9 cellular contexts compared by ENCODE assay signal in genomic region chr2:111116843-111117665, GRCh38. TPM values are rescaled to one million over a fixed set of nuclear protein-coding genes. Genes with fewer than 3 reads are reported as not detected.
DNase-seq lines count a peak whose midpoint lies in the region; ATAC-seq and TF ChIP-seq lines count a peak whose summit lies in the region.
"Had no signal": no experiment of that assay in that cellular context is flagged by ENCODE, and none has a peak within 500 bp of the region (broad histone marks: within the 10 kb centered on the region; RNA-seq: fewer than 3 reads in every experiment).

No MANE protein-coding gene starts in this region.

- H3K27me3 ChIP-seq in SJSA1 (replicated peaks), result peaks cover 14% of the 10 kb centered on the region
- peaks cover 21% of the 10 kb centered on the region for H3K27me3 ChIP-seq in neuron (ENCODE audit: insufficient read depth, low read length)
- no peaks in the 10 kb centered on the region for H3K27me3 ChIP-seq in thoracic aorta (replicated peaks; ENCODE audit: insufficient read depth)

- H3K27ac ChIP-seq in SJSA1, result no peak overlapping the region
- H3K27ac ChIP-seq in thoracic aorta, result no peak overlapping the region
- H3K27ac ChIP-seq: epithelial cell of prostate had no signal

- H3K27ac Mint-ChIP-seq in activated naive CD4-positive, alpha-beta T cell treated with anti-CD3 and anti-CD28 coated beads for 36 hours, result peak overlapping the region; percentile 1

- H3K27me3 Mint-ChIP-seq in activated naive CD4-positive, alpha-beta T cell treated with anti-CD3 and anti-CD28 coated beads for 36 hours (ENCODE audit: low read depth), result peaks cover 44% of the 10 kb centered on the region

- peak; percentile 86 for TF ChIP-seq CTCF in thoracic aorta (IDR thresholded peaks at IDR 0.05)

- in situ Hi-C loops in G401 (cut with HindIII; ENCODE audit: low sequenced_read_pairs), result no loop called here

- DNase-seq in G401 (ENCODE audit: low spot score) (peak; percentile 57), M059J (ENCODE audit: low read depth) (peak; percentile 80), SJSA1 (ENCODE audit: low read depth in 1 of 2, low spot score in 2 of 2) (peak; percentile 70 to 79), germinal center (ENCODE audit: low spot score) (peak; percentile 83), thoracic aorta (ENCODE audit: low spot score) (no peak), GOT3 (lab: John Stamatoyannopoulos, UW) (no peak)
- DNase-seq in activated naive CD4-positive, alpha-beta T cell treated with anti-CD3 and anti-CD28 coated beads for 36 hours, result peak; percentile 85

- no peak for ATAC-seq in thoracic aorta (ENCODE audit: insufficient number of reproducible peaks, low FRiP score, low read depth)

- peaks cover 38% of the 10 kb centered on the region for H3K4me1 ChIP-seq in SJSA1 (replicated peaks)
- peaks cover 17% of the 10 kb centered on the region for H3K4me1 ChIP-seq in neuron (ENCODE audit: insufficient read depth, low read length)
- H3K4me1 ChIP-seq in thoracic aorta (ENCODE audit: control insufficient read depth in 1 of 2, low read depth in 2 of 2), result peaks cover 4 to 41% of the 10 kb centered on the region in 2 donors

- no peaks in the 10 kb centered on the region for H3K9me3 ChIP-seq in SJSA1 (replicated peaks)
- H3K9me3 ChIP-seq in neuron (ENCODE audit: low read length), result no peaks in the 10 kb centered on the region
- no peaks in the 10 kb centered on the region for H3K9me3 ChIP-seq in thoracic aorta

- peak overlapping the region; percentile 61 for H3K4me3 Mint-ChIP-seq in activated naive CD4-positive, alpha-beta T cell treated with anti-CD3 and anti-CD28 coated beads for 36 hours

- H3K36me3 Mint-ChIP-seq in activated naive CD4-positive, alpha-beta T cell treated with anti-CD3 and anti-CD28 coated beads for 36 hours (ENCODE audit: low read depth), result no peaks in the 10 kb centered on the region

- H3K4me3 ChIP-seq in SJSA1, result peak overlapping the region; percentile 32
- peak overlapping the region; percentile 41 for H3K4me3 ChIP-seq in neuron (ENCODE audit: low read length)
- H3K4me3 ChIP-seq in thoracic aorta, result peak overlapping the region; percentile 86

- H2AFZ ChIP-seq in neuron (ENCODE audit: low read depth, low read length), result no peak overlapping the region

- intact Hi-C loops in activated naive CD4-positive, alpha-beta T cell treated with anti-CD3 and anti-CD28 coated beads for 36 hours (cut with micrococcal nuclease), result loop anchor here (1.0 to 10.0 kb wide), 7 partner anchors 62 to 590 kb away; no protein-coding TSS in a partner anchor

- no peaks in the 10 kb centered on the region for H3K9me3 Mint-ChIP-seq in activated naive CD4-positive, alpha-beta T cell treated with anti-CD3 and anti-CD28 coated beads for 36 hours

- H3K36me3 ChIP-seq in SJSA1 (no peaks in the 10 kb centered on the region), neuron (ENCODE audit: insufficient read depth, low read length) (no peaks in the 10 kb centered on the region), thoracic aorta (no peaks in the 10 kb centered on the region)

- peaks cover 47% of the 10 kb centered on the region for H3K4me1 Mint-ChIP-seq in activated naive CD4-positive, alpha-beta T cell treated with anti-CD3 and anti-CD28 coated beads for 36 hours (ENCODE audit: low read depth)

- CTCF ChIA-PET in activated naive CD4-positive, alpha-beta T cell treated with anti-CD3 and anti-CD28 coated beads for 36 hours (lab: Charles Lee), result interaction anchor here (0.6 to 2.1 kb wide), 9 partner anchors 15 to 585 kb away, joined by 3 to 11 read pairs (median 3); no protein-coding TSS in a partner anchor

RNA-seq across cellular contexts. Expression of gene BCL2L11, which starts 3.7 kb away (rescaled TPM):
- total RNA-seq in G401 (2014; rRNA removed; shearing (Covaris generic)), result 2.4 and 9.7 TPM in 2 replicates
- total RNA-seq in M059J (2014; rRNA removed; shearing (Covaris generic)), result 6.5 and 7.6 TPM in 2 replicates
- 2.0 and 4.8 TPM in 2 replicates for total RNA-seq in SJSA1 (2014; rRNA removed; shearing (Covaris generic))
- 10 to 100 TPM; 11.5 to 12.8 TPM for total RNA-seq in activated naive CD4-positive, alpha-beta T cell treated with anti-CD3 and anti-CD28 coated beads for 36 hours
- total RNA-seq in thoracic aorta, result 10 to 100 TPM; 16.4 to 17.4 TPM

Comparison
In these comparisons a context has a peak if more than half of its experiments do, and no peak if none do; other contexts are left out.
1. DNase-seq: peak in G401 (single experiment), M059J (single experiment), SJSA1 (2 of 2), activated naive CD4-positive, alpha-beta T cell treated with anti-CD3 and anti-CD28 coated beads for 36 hours (single experiment) and germinal center (single experiment); none in thoracic aorta (single experiment) and GOT3 (single experiment).
2. H3K4me3 ChIP-seq: peak in every context shown above with its lines; median percentile 86 in thoracic aorta; 41 in neuron; 32 in SJSA1.